15 cellular contexts compared by ENCODE assay signal in the genomic region with DNA sequence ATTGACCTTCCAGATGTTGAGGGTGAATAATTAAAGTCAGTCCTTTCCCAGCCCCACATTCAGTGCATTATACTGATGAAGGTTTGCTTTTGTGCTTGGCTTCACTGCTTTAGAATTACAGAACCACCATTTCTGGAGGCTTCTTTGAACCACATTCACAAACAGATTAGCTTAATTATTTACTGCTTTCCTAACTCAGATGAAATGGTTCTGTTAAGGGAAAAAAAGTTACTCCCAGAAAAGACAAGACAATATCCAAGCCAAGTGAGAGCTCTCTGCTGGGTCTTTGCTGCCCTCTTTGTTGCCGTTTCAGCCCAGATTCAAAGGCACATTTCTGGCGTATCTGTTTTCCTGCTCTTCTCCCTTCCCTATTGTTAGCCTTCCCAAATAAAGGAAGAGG.
A peak's percentile ranks its signal among the peaks of the same experiment; 100 is the strongest.
DNase-seq lines count a peak whose midpoint lies in the region; ATAC-seq, FAIRE-seq and TF ChIP-seq lines count a peak whose summit lies in the region.
"Had no signal": no experiment of that assay in that cellular context is flagged by ENCODE, and none has a peak within 500 bp of the region (broad histone marks: within the 10 kb centered on the region; RNA-seq: fewer than 3 reads in every experiment).

No MANE protein-coding gene starts in this region.

- H3K4me3 ChIP-seq in H1 (ENCODE audit: extremely low read depth in 1 of 4, insufficient read depth in 2 of 4, low read depth in 3 of 4, low read length in 4 of 4), result no peak overlapping the region
- H3K4me3 ChIP-seq in HepG2 (replicated peaks in 1 of 3; ENCODE audit: insufficient read depth in 1 of 3, low read depth in 2 of 3, low read length in 3 of 3), result no peak overlapping the region
- no peak overlapping the region for H3K4me3 ChIP-seq in neural progenitor cell
- H3K4me3 ChIP-seq in sigmoid colon, result no peak overlapping the region
- H3K4me3 ChIP-seq: A549 had no signal

- H3K79me2 ChIP-seq in H1 (ENCODE audit: control insufficient read depth in 1 of 2, insufficient read depth in 2 of 2, low read length in 2 of 2) (no peaks in the 10 kb centered on the region), HepG2 (ENCODE audit: insufficient read depth, low read length) (no peaks in the 10 kb centered on the region), neural progenitor cell (ENCODE audit: low read depth) (no peaks in the 10 kb centered on the region)

- no peak overlapping the region for H3K27ac ChIP-seq in H1 (ENCODE audit: low read depth, low read length)
- H3K27ac ChIP-seq in HepG2 (ENCODE audit: extremely low read length, insufficient read depth, low read length), result peak overlapping the region; percentile 36
- peak overlapping the region; percentile 34 for H3K27ac ChIP-seq in neural progenitor cell
- no peak overlapping the region for H3K27ac ChIP-seq in sigmoid colon
- H3K27ac ChIP-seq: A549 had no signal

- peaks cover 11% of the 10 kb centered on the region for H3F3A ChIP-seq in neural progenitor cell (ENCODE audit: low read depth)

- no peak overlapping the region for H2BK5ac ChIP-seq in H1 (ENCODE audit: low read depth, low read length)

- no peaks in the 10 kb centered on the region for H3K36me3 Mint-ChIP-seq in neural progenitor cell
- H3K36me3 Mint-ChIP-seq: CD14-positive monocyte; CD8-positive, alpha-beta T cell had no signal

- DNase-seq in H1 (ENCODE audit: low read depth in 1 of 2, low spot score in 2 of 2), result no peak
- no peak for DNase-seq in HepG2 (ENCODE audit: low spot score)
- DNase-seq in neural progenitor cell (ENCODE audit: low spot score), result peak; percentile 24
- no peak for DNase-seq in NCI-H524 (lab: John Stamatoyannopoulos, UW)
- no peak for DNase-seq in ACHN
- no peak for DNase-seq in sigmoid colon
- DNase-seq: CD8-positive, alpha-beta T cell; COR-L47; DMS153; DND-41; H7 had no signal

- H4K20me1 ChIP-seq in H1 (replicated peaks in 1 of 2; ENCODE audit: control insufficient read depth in 1 of 2, insufficient read depth in 2 of 2, low read length in 2 of 2), result no peaks in the 10 kb centered on the region
- no peaks in the 10 kb centered on the region for H4K20me1 ChIP-seq in HepG2 (ENCODE audit: insufficient read depth, low read length)
- no peaks in the 10 kb centered on the region for H4K20me1 ChIP-seq in neural progenitor cell (ENCODE audit: low read depth)

- TF ChIP-seq POLR2A in H1 (IDR thresholded peaks at IDR 0.05; ENCODE audit: control extremely low read depth in 1 of 2, low read depth in 2 of 2, low read length in 2 of 2) (no peak), HepG2 (IDR thresholded peaks at IDR 0.05; ENCODE audit: insufficient read depth in 1 of 2, low read depth in 2 of 2, low read length in 2 of 2) (no peak), sigmoid colon (IDR thresholded peaks at IDR 0.05) (no peak)

- H2BK20ac ChIP-seq in H1 (ENCODE audit: low read length), result no peak overlapping the region

- H3K36me3 ChIP-seq in H1 (ENCODE audit: control insufficient read depth in 2 of 4, insufficient read depth in 4 of 4, low read length in 3 of 4), result no peaks in the 10 kb centered on the region
- H3K36me3 ChIP-seq in HepG2 (replicated peaks in 1 of 2; ENCODE audit: control insufficient read depth in 1 of 2, insufficient read depth in 2 of 2, low read length in 2 of 2), result no peaks in the 10 kb centered on the region
- no peaks in the 10 kb centered on the region for H3K36me3 ChIP-seq in neural progenitor cell
- no peaks in the 10 kb centered on the region for H3K36me3 ChIP-seq in sigmoid colon

- H4K8ac ChIP-seq in H1 (ENCODE audit: extremely low read depth, insufficient read depth, low read length), result no peak overlapping the region

- BruUV-seq in HepG2 (replicated peaks; lab: Mats Ljungman, UMichigan), result no TSS peak

- ATAC-seq in HepG2 (peak; percentile 59), HG03571 (IDR thresholded peaks at IDR 0.05; ENCODE audit: unreplicated experiment) (no peak)
- ATAC-seq: A549; CD8-positive, alpha-beta T cell had no signal

- H3K27ac Mint-ChIP-seq in neural progenitor cell, result peak overlapping the region; percentile 57
- H3K27ac Mint-ChIP-seq: CD14-positive monocyte; CD8-positive, alpha-beta T cell had no signal

- no peaks in the 10 kb centered on the region for H3K79me1 ChIP-seq in H1 (ENCODE audit: low read depth, low read length)

- TF ChIP-seq CTCF in H1 (IDR thresholded peaks at IDR 0.05; ENCODE audit: control extremely low read depth in 1 of 3, insufficient read depth in 1 of 3, low read depth in 1 of 3, low read length in 3 of 3) (no peak), HepG2 (CRISPR knock-in tag; IDR thresholded peaks at IDR 0.05) (no peak), neural progenitor cell (IDR thresholded peaks at IDR 0.05) (no peak), sigmoid colon (IDR thresholded peaks at IDR 0.05) (no peak)

- H3K27me3 ChIP-seq in H1 (replicated peaks in 1 of 4; ENCODE audit: control insufficient read depth in 3 of 4, extremely low read depth in 1 of 4, insufficient read depth in 3 of 4, low read length in 3 of 4), result no peaks in the 10 kb centered on the region
- H3K27me3 ChIP-seq in HepG2 (ENCODE audit: control insufficient read depth in 1 of 2, insufficient read depth in 2 of 2, low read length in 2 of 2), result no peaks in the 10 kb centered on the region
- H3K27me3 ChIP-seq in neural progenitor cell, result no peaks in the 10 kb centered on the region
- H3K27me3 ChIP-seq in sigmoid colon, result no peaks in the 10 kb centered on the region

- no peak overlapping the region for H3K9ac ChIP-seq in H1 (replicated peaks in 1 of 4; ENCODE audit: extremely low read depth in 1 of 4, low read depth in 3 of 4, low read length in 3 of 4)
- H3K9ac ChIP-seq in HepG2 (ENCODE audit: insufficient read depth, low read depth, low read length), result no peak overlapping the region
- no peak overlapping the region for H3K9ac ChIP-seq in neural progenitor cell

- H3K9me3 ChIP-seq in H1 (ENCODE audit: insufficient read depth in 2 of 2, low read depth in 1 of 2, low read length in 1 of 2), result no peaks in the 10 kb centered on the region
- H3K9me3 ChIP-seq in HepG2 (ENCODE audit: low read length), result no peaks in the 10 kb centered on the region
- H3K9me3 ChIP-seq in neural progenitor cell (ENCODE audit: low read depth), result no peaks in the 10 kb centered on the region
- no peaks in the 10 kb centered on the region for H3K9me3 ChIP-seq in sigmoid colon
- H3K9me3 ChIP-seq: A549 had no signal

- no peak overlapping the region for H2AK5ac ChIP-seq in H1 (ENCODE audit: low read depth, low read length)

- no peak overlapping the region; the same call in 1 of the 2 replicates for H2BK15ac ChIP-seq in H1 (ENCODE audit: low read length)

- H3K9me3 Mint-ChIP-seq in neural progenitor cell, result peaks cover 2% of the 10 kb centered on the region
- H3K9me3 Mint-ChIP-seq: CD8-positive, alpha-beta T cell had no signal

- no peak overlapping the region for H3K4ac ChIP-seq in H1 (replicated peaks; ENCODE audit: insufficient read length, low read depth, low read length)

- TF ChIP-seq EP300 in H1 (IDR thresholded peaks at IDR 0.05; ENCODE audit: borderline replicate concordance in 1 of 2, low read depth in 2 of 2, low read length in 2 of 2), result no peak
- TF ChIP-seq EP300 in HepG2 (IDR thresholded peaks at IDR 0.05; ENCODE audit: low read depth in 2 of 2, low read length in 2 of 2), result no peak
- no peak for TF ChIP-seq EP300 in HepG2 (CRISPR knock-in tag; IDR thresholded peaks at IDR 0.05; ENCODE audit: borderline replicate concordance)
- no peak for TF ChIP-seq EP300 in sigmoid colon (IDR thresholded peaks at IDR 0.05)

- intact Hi-C loops in HepG2 (cut with micrococcal nuclease; ENCODE audit: unreplicated experiment), result loop anchor here (2.0 kb wide), 1 partner anchor 19 kb away; no protein-coding TSS in a partner anchor
- intact Hi-C loops in sigmoid colon (cut with DNase I), result no loop called here

- no peak overlapping the region for H4K5ac ChIP-seq in H1 (ENCODE audit: insufficient read length, low read depth, low read length)

- 0 out of 2 replicates have a peak overlapping the region, but pooled peaks have one; percentile 34 for H3K18ac ChIP-seq in H1 (ENCODE audit: extremely low read depth, low read length)

- no peak overlapping the region for H2BK12ac ChIP-seq in H1 (ENCODE audit: low read depth, low read length)

- H3K4me2 ChIP-seq in H1 (ENCODE audit: insufficient read depth in 1 of 2, low read depth in 2 of 2, low read length in 2 of 2) (no peak overlapping the region), HepG2 (ENCODE audit: low read depth, low read length) (peak overlapping the region; percentile 43; the same call in 1 of the 2 replicates), neural progenitor cell (no peak overlapping the region)
- H3K4me2 ChIP-seq: A549 had no signal

- 88% methylated on average over 2 of the region's 2 CpGs; no CpG with 5 or more reads in 1 of the 2 experiments for WGBS in H1 (ENCODE audit: extremely low coverage in 1 of 2, insufficient coverage in 1 of 2, insufficient read length in 1 of 2, insufficient replicate concordance in 2 of 2, low coverage in 1 of 2, low lambda C conversion rate in 2 of 2, missing lambda C conversion rate in 1 of 2), 2 experiments
- 82% methylated on average over 2 of the region's 2 CpGs for WGBS in HepG2 (ENCODE audit: low lambda C conversion rate)
- 94 to 97% methylated on average over 2 of the region's 2 CpGs for WGBS in sigmoid colon, 2 donors

- H2AFZ ChIP-seq in H1 (ENCODE audit: low read length) (no peak overlapping the region; the same call in 1 of the 2 replicates), HepG2 (ENCODE audit: low read length) (peak overlapping the region; percentile 28), neural progenitor cell (replicated peaks) (no peak overlapping the region)

- H3K23ac ChIP-seq in H1 (ENCODE audit: insufficient read length), result no peak overlapping the region

- H3K23me2 ChIP-seq in H1 (ENCODE audit: low read depth, low read length), result no peaks in the 10 kb centered on the region

- in situ Hi-C loops in HepG2 (cut with HindIII; ENCODE audit: extremely low pct_ligation_motif_present, low pct_unique_long_range_greater_than_20kb), result no loop called here
- in situ Hi-C loops in ACHN (cut with HindIII; ENCODE audit: low pct_ligation_motif_present, low pct_unique_long_range_greater_than_20kb, low sequenced_read_pairs), result no loop called here

- FAIRE-seq in H1 (lab: Jason Lieb, UNC) (no peak), HepG2 (lab: Jason Lieb, UNC) (no peak)
- FAIRE-seq: D721Med had no signal

- TF ChIP-seq RAD21 in H1 (IDR thresholded peaks at IDR 0.05 in 1 of 2, conservative IDR thresholded peaks at IDR 0.05 in 1 of 2; ENCODE audit: low read depth in 2 of 2, low read length in 2 of 2), result no peak
- TF ChIP-seq RAD21 in HepG2 (CRISPR knock-in tag; IDR thresholded peaks at IDR 0.05), result no peak

- H3K56ac ChIP-seq in H1 (replicated peaks; ENCODE audit: insufficient read length, low read depth, low read length), result no peak overlapping the region

- H3K4me1 Mint-ChIP-seq in neural progenitor cell, result no peaks in the 10 kb centered on the region

- no peak overlapping the region for H3K4me3 Mint-ChIP-seq in neural progenitor cell
- H3K4me3 Mint-ChIP-seq: CD14-positive monocyte; CD8-positive, alpha-beta T cell had no signal

- no peaks in the 10 kb centered on the region for H3K27me3 Mint-ChIP-seq in neural progenitor cell (ENCODE audit: insufficient read depth, low read depth)

- H3K4me1 ChIP-seq in H1 (replicated peaks in 1 of 4; ENCODE audit: control insufficient read depth in 3 of 4, insufficient read depth in 4 of 4, low read length in 3 of 4), result 0 out of 7 replicates have a peak, but pooled peaks cover 0 to 2% (median 0%) of the 10 kb centered on the region in 4 experiments
- peaks cover 29% of the 10 kb centered on the region for H3K4me1 ChIP-seq in HepG2 (ENCODE audit: insufficient read depth, low read length)
- peaks cover 16% of the 10 kb centered on the region for H3K4me1 ChIP-seq in neural progenitor cell
- H3K4me1 ChIP-seq in sigmoid colon, result no peaks in the 10 kb centered on the region
- H3K4me1 ChIP-seq: A549 had no signal

- POLR2A ChIA-PET in H1 (lab: Charles Lee; ENCODE audit: partially characterized antibody) (no interaction called here), HepG2 (lab: Yijun Ruan, JAX) (no interaction called here)

- H2BK120ac ChIP-seq in H1 (replicated peaks; ENCODE audit: low read depth, low read length), result no peak overlapping the region

- no peak overlapping the region for H3K14ac ChIP-seq in H1 (ENCODE audit: insufficient read length)

- no peak overlapping the region for H4K91ac ChIP-seq in H1 (replicated peaks; ENCODE audit: insufficient read length, low read length)

- CTCF ChIA-PET in H1 (lab: Charles Lee; ENCODE audit: partially characterized antibody), result interaction anchor here (2.3 kb wide), 1 partner anchor 11 kb away, joined by 10 read pairs; no protein-coding TSS in a partner anchor
- CTCF ChIA-PET in HepG2 (lab: Yijun Ruan, JAX; ENCODE audit: low intra/inter-chr PET ratio, low total read pairs), result no interaction called here

Comparison
In these comparisons a context has a peak if more than half of its experiments do, and no peak if none do; other contexts are left out.
1. H3K27ac ChIP-seq: peak in HepG2 (single experiment) and neural progenitor cell (single experiment); none in H1 (single experiment) and sigmoid colon (0 of 4).